Comparison of ENCODE assay signal across 33 cellular contexts in the genomic region with DNA sequence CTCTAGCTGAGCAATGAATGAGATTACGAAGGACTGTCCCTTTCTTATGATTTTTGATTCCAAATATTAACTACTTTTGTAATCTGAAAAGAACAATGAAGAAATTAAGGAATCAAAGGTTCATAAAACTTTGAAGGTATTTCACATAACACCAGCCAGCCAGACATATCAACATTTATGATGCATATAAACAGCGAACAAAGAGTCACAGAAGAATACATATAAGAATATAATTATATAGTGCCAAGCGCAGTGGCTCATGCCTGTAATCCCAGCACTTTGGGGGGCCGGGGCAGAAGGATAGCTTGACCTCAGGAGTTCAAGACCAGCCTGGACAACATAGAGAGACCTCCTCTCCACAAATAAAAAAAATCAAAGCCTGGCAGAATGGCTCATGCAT.
"Had no signal": no experiment of that assay in that cellular context is flagged by ENCODE, and none has a peak within 500 bp of the region (broad histone marks: within the 10 kb centered on the region; RNA-seq: fewer than 3 reads in every experiment).

No MANE protein-coding gene starts in this region.

- DNase-seq: activated B cell treated with CpG ODN at 0.5 μM for 24 hours; activated CD4-positive, alpha-beta memory T cell treated with anti-CD3 and anti-CD28 coated beads for 36 hours; activated CD4-positive, alpha-beta T cell treated with anti-CD3 and anti-CD28 coated beads for 48 hours; activated CD4-positive, alpha-beta T cell treated with anti-CD3 and anti-CD28 coated beads, Interleukin-2, amount 50 U/mL, for 1 hour; activated CD4-positive, alpha-beta T cell treated with anti-CD3 and anti-CD28 coated beads, Interleukin-2, amount 50 U/mL, for 4 hours; activated CD4-positive, CD25-positive, alpha-beta regulatory T cell treated with anti-CD3 and anti-CD28 coated beads, Interleukin-2, amount 50 U/mL, for 72 hours; activated CD8-positive, alpha-beta memory T cell treated with anti-CD3 and anti-CD28 coated beads, Interleukin-2, amount 50 U/mL, for 4 hours; activated CD8-positive, alpha-beta T cell treated with anti-CD3 and anti-CD28 coated beads for 36 hours; activated effector memory CD4-positive, alpha-beta T cell treated with anti-CD3 and anti-CD28 coated beads, Interleukin-2, amount 50 U/mL, for 16 hours; activated gamma-delta T cell treated with Interleukin-2 at 50 U/mL for 16 hours; activated naive CD4-positive, alpha-beta T cell; activated naive CD4-positive, alpha-beta T cell treated with anti-CD3 and anti-CD28 coated beads for 36 hours; activated naive CD4-positive, alpha-beta T cell treated with anti-CD3 and anti-CD28 coated beads, Interleukin-2, amount 50 U/mL, for 16 hours; activated naive CD8-positive, alpha-beta T cell treated with anti-CD3 and anti-CD28 coated beads for 36 hours; activated T-cell treated with anti-CD3 and anti-CD28 coated beads for 4 hours; activated T-cell treated with anti-CD3 and anti-CD28 coated beads, Interleukin-2, amount 50 U/mL, for 1 hour; activated T-cell treated with anti-CD3 and anti-CD28 coated beads, Interleukin-2, amount 50 U/mL, for 4 hours; activated T-cell treated with anti-CD3 and anti-CD28 coated beads, Interleukin-2, amount 50 U/mL, for 72 hours; adrenal gland; amniotic stem cell; aorta; body of pancreas; brain microvascular endothelial cell; central memory CD4-positive, alpha-beta T cell; cerebellar nuclear complex; SW 1271; T-helper 1 cell had no signal

- H3K27me3 Mint-ChIP-seq: activated B cell treated with CpG ODN at 0.5 μM for 24 hours; activated CD4-positive, alpha-beta memory T cell treated with anti-CD3 and anti-CD28 coated beads for 36 hours; activated CD8-positive, alpha-beta T cell treated with anti-CD3 and anti-CD28 coated beads for 36 hours; activated naive CD8-positive, alpha-beta T cell treated with anti-CD3 and anti-CD28 coated beads for 36 hours; activated T-helper 17 cell treated with anti-CD3 and anti-CD28 coated beads, Interleukin-2, amount 50 U/mL, for 72 hours had no signal

- H3K4me1 ChIP-seq: body of pancreas, breast epithelium had no signal

- H3K9me3 ChIP-seq: body of pancreas had no signal

- ATAC-seq: activated CD8-positive, alpha-beta T cell treated with anti-CD3 and anti-CD28 coated beads for 36 hours; activated naive CD4-positive, alpha-beta T cell treated with anti-CD3 and anti-CD28 coated beads, Interleukin-2, amount 50 U/mL, for 72 hours; activated T-cell treated with anti-CD3 and anti-CD28 coated beads, Interleukin-2, amount 50 U/mL, for 4 hours; activated T-cell treated with anti-CD3 and anti-CD28 coated beads, Interleukin-2, amount 50 U/mL, for 72 hours; activated T-helper 17 cell treated with anti-CD3 and anti-CD28 coated beads, Interleukin-2, amount 50 U/mL, for 72 hours; body of pancreas had no signal

- H3K27ac Mint-ChIP-seq: activated B cell treated with CpG ODN at 0.5 μM for 24 hours; activated CD4-positive, alpha-beta memory T cell treated with anti-CD3 and anti-CD28 coated beads for 36 hours; activated CD8-positive, alpha-beta T cell treated with anti-CD3 and anti-CD28 coated beads for 36 hours; activated naive CD4-positive, alpha-beta T cell treated with anti-CD3 and anti-CD28 coated beads for 36 hours; activated naive CD4-positive, alpha-beta T cell treated with anti-CD3 and anti-CD28 coated beads, Interleukin-2, amount 50 U/mL, for 72 hours; activated naive CD8-positive, alpha-beta T cell treated with anti-CD3 and anti-CD28 coated beads for 36 hours; activated T-cell treated with anti-CD3 and anti-CD28 coated beads, Interleukin-2, amount 50 U/mL, for 72 hours; activated T-helper 1 cell treated with anti-CD3 and anti-CD28 coated beads, Interleukin-12 subunit alpha, Interleukin-12 subunit beta, Interleukin-2, Interleukin-4 antibody, amounts not matched to agents 30 ng/mL and 10 ng/mL and 1 ng/mL, durations not matched to agents 14 hours and 24 hours and 36 hours; activated T-helper 17 cell treated with anti-CD3 and anti-CD28 coated beads, Interleukin-2, amount 50 U/mL, for 72 hours; T-helper 1 cell treated with Interleukin-12 subunit alpha and Interleukin-12 subunit beta and Interleukin-4 antibody, amounts not matched to agents 30 μg/mL and 1 μg/mL, for 36 hours had no signal

- H3K4me3 ChIP-seq: adrenal gland, body of pancreas, breast epithelium had no signal

- H3K36me3 ChIP-seq: adrenal gland, brain microvascular endothelial cell, breast epithelium had no signal

- H3K27me3 ChIP-seq: adrenal gland, body of pancreas, brain microvascular endothelial cell, breast epithelium had no signal

- H3K27ac ChIP-seq: adrenal gland, body of pancreas, brain microvascular endothelial cell, breast epithelium, VCaP had no signal

- H3K4me1 Mint-ChIP-seq: activated B cell treated with CpG ODN at 0.5 μM for 24 hours had no signal

- H3K4me3 Mint-ChIP-seq: activated B cell treated with CpG ODN at 0.5 μM for 24 hours; activated CD4-positive, alpha-beta memory T cell treated with anti-CD3 and anti-CD28 coated beads for 36 hours; activated CD8-positive, alpha-beta T cell treated with anti-CD3 and anti-CD28 coated beads for 36 hours; activated naive CD4-positive, alpha-beta T cell treated with anti-CD3 and anti-CD28 coated beads for 36 hours; activated naive CD8-positive, alpha-beta T cell treated with anti-CD3 and anti-CD28 coated beads for 36 hours; activated T-cell treated with anti-CD3 and anti-CD28 coated beads, Interleukin-2, amount 50 U/mL, for 4 hours; activated T-cell treated with anti-CD3 and anti-CD28 coated beads, Interleukin-2, amount 50 U/mL, for 72 hours; activated T-helper 1 cell treated with anti-CD3 and anti-CD28 coated beads, Interleukin-12 subunit alpha, Interleukin-12 subunit beta, Interleukin-2, Interleukin-4 antibody, amounts not matched to agents 30 ng/mL and 10 ng/mL and 1 ng/mL, durations not matched to agents 14 hours and 24 hours and 36 hours; activated T-helper 17 cell treated with anti-CD3 and anti-CD28 coated beads, Interleukin-2, amount 50 U/mL, for 72 hours; T-helper 1 cell treated with Interleukin-12 subunit alpha and Interleukin-12 subunit beta and Interleukin-4 antibody, amounts not matched to agents 30 μg/mL and 1 μg/mL, for 36 hours had no signal
